In genomic region chr11:43511959-43512358, GRCh38 we compare ENCODE assay signal across 37 cellular contexts.
"Had no signal": no experiment of that assay in that cellular context is flagged by ENCODE, and none has a peak within 500 bp of the region (broad histone marks: within the 10 kb centered on the region; RNA-seq: fewer than 3 reads in every experiment).

No MANE protein-coding gene starts in this region.

- H3K9me3 ChIP-seq: adrenal gland, body of pancreas, breast epithelium had no signal

- H3K27me3 ChIP-seq: adrenal gland, brain microvascular endothelial cell had no signal

- H3K27ac Mint-ChIP-seq: activated B cell treated with CpG ODN at 0.5 μM for 24 hours; activated CD4-positive, alpha-beta memory T cell treated with anti-CD3 and anti-CD28 coated beads for 36 hours; activated CD4-positive, alpha-beta T cell treated with anti-CD3 and anti-CD28 coated beads, Interleukin-2, amount 10 ng/mL, durations not matched to agents 24 days and 14 days; activated CD8-positive, alpha-beta T cell treated with anti-CD3 and anti-CD28 coated beads for 36 hours; activated naive CD4-positive, alpha-beta T cell treated with anti-CD3 and anti-CD28 coated beads for 36 hours; activated naive CD4-positive, alpha-beta T cell treated with anti-CD3 and anti-CD28 coated beads, Interleukin-2, amount 50 U/mL, for 72 hours; activated naive CD8-positive, alpha-beta T cell treated with anti-CD3 and anti-CD28 coated beads for 36 hours; activated T-cell treated with anti-CD3 and anti-CD28 coated beads, Interleukin-2, amount 50 U/mL, for 72 hours; activated T-helper 1 cell treated with anti-CD3 and anti-CD28 coated beads, Interleukin-12 subunit alpha, Interleukin-12 subunit beta, Interleukin-2, Interleukin-4 antibody, amounts not matched to agents 30 ng/mL and 10 ng/mL and 1 ng/mL, durations not matched to agents 14 hours and 24 hours and 36 hours; activated T-helper 17 cell treated with anti-CD3 and anti-CD28 coated beads, Interleukin-2, amount 50 U/mL, for 72 hours; T-helper 1 cell treated with Interleukin-12 subunit alpha and Interleukin-12 subunit beta and Interleukin-4 antibody, amounts not matched to agents 30 μg/mL and 1 μg/mL, for 36 hours; T-helper 2 cell treated with Interferon-gamma antibody and Interleukin-4, amounts not matched to agents 5 μg/mL and 100 μg/mL, for 36 hours had no signal

- ATAC-seq: activated CD8-positive, alpha-beta T cell treated with anti-CD3 and anti-CD28 coated beads for 36 hours; activated naive CD4-positive, alpha-beta T cell treated with anti-CD3 and anti-CD28 coated beads, Interleukin-2, amount 50 U/mL, for 72 hours; activated T-cell treated with anti-CD3 and anti-CD28 coated beads, Interleukin-2, amount 50 U/mL, for 4 hours; activated T-cell treated with anti-CD3 and anti-CD28 coated beads, Interleukin-2, amount 50 U/mL, for 72 hours; activated T-helper 17 cell treated with anti-CD3 and anti-CD28 coated beads, Interleukin-2, amount 50 U/mL, for 72 hours; body of pancreas had no signal

- H3K36me3 ChIP-seq: adrenal gland, brain microvascular endothelial cell, breast epithelium had no signal

- H3K27ac ChIP-seq: adrenal gland, body of pancreas, brain microvascular endothelial cell, breast epithelium, VCaP had no signal

- H3K4me3 ChIP-seq: adrenal gland, body of pancreas, breast epithelium had no signal

- H3K9me3 Mint-ChIP-seq: activated CD4-positive, alpha-beta memory T cell treated with anti-CD3 and anti-CD28 coated beads for 36 hours; activated naive CD4-positive, alpha-beta T cell treated with anti-CD3 and anti-CD28 coated beads for 36 hours; activated T-cell treated with anti-CD3 and anti-CD28 coated beads, Interleukin-2, amount 50 U/mL, for 4 hours; activated T-helper 17 cell treated with anti-CD3 and anti-CD28 coated beads, Interleukin-2, amount 50 U/mL, for 72 hours; T-helper 1 cell treated with Interleukin-12 subunit alpha and Interleukin-12 subunit beta and Interleukin-4 antibody, amounts not matched to agents 30 μg/mL and 1 μg/mL, for 36 hours; T-helper 2 cell treated with Interferon-gamma antibody and Interleukin-4, amounts not matched to agents 5 μg/mL and 100 μg/mL, for 36 hours had no signal

- H3K4me1 Mint-ChIP-seq: activated B cell treated with CpG ODN at 0.5 μM for 24 hours; activated naive CD8-positive, alpha-beta T cell treated with anti-CD3 and anti-CD28 coated beads for 36 hours; activated T-helper 17 cell treated with anti-CD3 and anti-CD28 coated beads, Interleukin-2, amount 50 U/mL, for 72 hours had no signal

- DNase-seq: activated B cell treated with CpG ODN at 0.5 μM for 24 hours; activated CD4-positive, alpha-beta memory T cell treated with anti-CD3 and anti-CD28 coated beads for 36 hours; activated CD4-positive, alpha-beta T cell treated with anti-CD3 and anti-CD28 coated beads for 4 hours; activated CD4-positive, alpha-beta T cell treated with anti-CD3 and anti-CD28 coated beads, Interleukin-2, amount 10 ng/mL, durations not matched to agents 24 days and 14 days; activated CD4-positive, alpha-beta T cell treated with anti-CD3 and anti-CD28 coated beads, Interleukin-2, amount 50 U/mL, for 1 hour; activated CD4-positive, alpha-beta T cell treated with anti-CD3 and anti-CD28 coated beads, Interleukin-2, amount 50 U/mL, for 4 hours; activated CD4-positive, CD25-positive, alpha-beta regulatory T cell treated with anti-CD3 and anti-CD28 coated beads, Interleukin-2, amount 50 U/mL, for 72 hours; activated CD8-positive, alpha-beta memory T cell treated with anti-CD3 and anti-CD28 coated beads, Interleukin-2, amount 50 U/mL, for 4 hours; activated CD8-positive, alpha-beta T cell treated with anti-CD3 and anti-CD28 coated beads for 36 hours; activated effector memory CD4-positive, alpha-beta T cell treated with anti-CD3 and anti-CD28 coated beads, Interleukin-2, amount 50 U/mL, for 16 hours; activated gamma-delta T cell treated with Interleukin-2 at 50 U/mL for 16 hours; activated naive CD4-positive, alpha-beta T cell; activated naive CD4-positive, alpha-beta T cell treated with anti-CD3 and anti-CD28 coated beads for 36 hours; activated naive CD4-positive, alpha-beta T cell treated with anti-CD3 and anti-CD28 coated beads, Interleukin-2, amount 50 U/mL, for 16 hours; activated naive CD8-positive, alpha-beta T cell treated with anti-CD3 and anti-CD28 coated beads for 36 hours; activated T-cell treated with anti-CD3 and anti-CD28 coated beads for 4 hours; activated T-cell treated with anti-CD3 and anti-CD28 coated beads, Interleukin-2, amount 50 U/mL, for 1 hour; activated T-cell treated with anti-CD3 and anti-CD28 coated beads, Interleukin-2, amount 50 U/mL, for 4 hours; activated T-cell treated with anti-CD3 and anti-CD28 coated beads, Interleukin-2, amount 50 U/mL, for 72 hours; adrenal gland; amniotic stem cell; aorta; body of pancreas; brain microvascular endothelial cell; central memory CD4-positive, alpha-beta T cell; T-helper 1 cell; T-helper 2 cell; T-helper 9 cell had no signal

- H3K4me1 ChIP-seq: adrenal gland, body of pancreas, breast epithelium had no signal

- H3K4me3 Mint-ChIP-seq: activated B cell treated with CpG ODN at 0.5 μM for 24 hours; activated CD4-positive, alpha-beta memory T cell treated with anti-CD3 and anti-CD28 coated beads for 36 hours; activated CD4-positive, alpha-beta T cell treated with anti-CD3 and anti-CD28 coated beads, Interleukin-2, amount 10 ng/mL, durations not matched to agents 24 days and 14 days; activated CD8-positive, alpha-beta T cell treated with anti-CD3 and anti-CD28 coated beads for 36 hours; activated naive CD4-positive, alpha-beta T cell treated with anti-CD3 and anti-CD28 coated beads for 36 hours; activated naive CD8-positive, alpha-beta T cell treated with anti-CD3 and anti-CD28 coated beads for 36 hours; activated T-cell treated with anti-CD3 and anti-CD28 coated beads, Interleukin-2, amount 50 U/mL, for 4 hours; activated T-cell treated with anti-CD3 and anti-CD28 coated beads, Interleukin-2, amount 50 U/mL, for 72 hours; activated T-helper 1 cell treated with anti-CD3 and anti-CD28 coated beads, Interleukin-12 subunit alpha, Interleukin-12 subunit beta, Interleukin-2, Interleukin-4 antibody, amounts not matched to agents 30 ng/mL and 10 ng/mL and 1 ng/mL, durations not matched to agents 14 hours and 24 hours and 36 hours; activated T-helper 17 cell treated with anti-CD3 and anti-CD28 coated beads, Interleukin-2, amount 50 U/mL, for 72 hours; T-helper 1 cell treated with Interleukin-12 subunit alpha and Interleukin-12 subunit beta and Interleukin-4 antibody, amounts not matched to agents 30 μg/mL and 1 μg/mL, for 36 hours; T-helper 2 cell treated with Interferon-gamma antibody and Interleukin-4, amounts not matched to agents 5 μg/mL and 100 μg/mL, for 36 hours had no signal

- H3K36me3 Mint-ChIP-seq: activated CD4-positive, alpha-beta memory T cell treated with anti-CD3 and anti-CD28 coated beads for 36 hours; activated naive CD4-positive, alpha-beta T cell treated with anti-CD3 and anti-CD28 coated beads, Interleukin-2, amount 50 U/mL, for 72 hours; activated naive CD8-positive, alpha-beta T cell treated with anti-CD3 and anti-CD28 coated beads for 36 hours had no signal

- FAIRE-seq: astrocyte, TTC549 had no signal
